In the genomic region with DNA sequence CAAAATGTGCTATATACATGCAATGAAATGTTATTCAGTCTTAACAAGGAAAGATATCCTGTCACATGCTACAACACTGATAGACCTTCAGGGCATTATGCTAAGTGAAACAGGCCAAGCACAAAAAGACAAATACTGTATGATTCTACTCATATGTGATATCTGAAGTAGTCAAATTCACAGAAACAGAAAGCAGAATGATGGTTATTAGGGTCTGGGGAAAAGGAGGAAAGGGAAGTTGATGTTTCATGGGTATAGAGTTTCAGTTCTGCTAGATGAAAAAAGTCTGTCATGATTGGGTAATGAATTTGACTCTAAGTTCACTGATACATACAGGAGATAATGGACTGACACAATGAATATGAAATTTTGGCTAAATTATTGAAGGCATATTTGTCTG, we compare ENCODE assay signal across 8 cellular contexts. TPM values are rescaled to one million over a fixed set of nuclear protein-coding genes. Genes with fewer than 3 reads are reported as not detected.
DNase-seq lines count a peak whose midpoint lies in the region; ATAC-seq and TF ChIP-seq lines count a peak whose summit lies in the region.

No MANE protein-coding gene starts in this region.

- no peak overlapping the region for H2BK12ac ChIP-seq in neuronal stem cell (ENCODE audit: low read length)

- no peak overlapping the region for H2AFZ ChIP-seq in neuronal stem cell (ENCODE audit: low read length)

- no peak overlapping the region for H4K91ac ChIP-seq in neuronal stem cell (ENCODE audit: low read depth, low read length, poor library complexity)

- H3K27ac ChIP-seq in substantia nigra (ENCODE audit: low read depth, low read length, poor library complexity, severe bottlenecking) (no peak overlapping the region), neuronal stem cell (replicated peaks; ENCODE audit: low read length) (no peak overlapping the region)

- no peaks in the 10 kb centered on the region for H3K27me3 Mint-ChIP-seq in activated naive CD8-positive, alpha-beta T cell

- TF ChIP-seq CTCF in GM13977 (IDR thresholded peaks at IDR 0.05; ENCODE audit: extremely low read depth, insufficient read depth, missing control alignments) = no peak

- H3K18ac ChIP-seq in neuronal stem cell (ENCODE audit: low read length) = no peak overlapping the region

- no peak overlapping the region for H3K14ac ChIP-seq in neuronal stem cell (ENCODE audit: low read length)

- H2AK5ac ChIP-seq in neuronal stem cell (ENCODE audit: low read depth, low read length) = no peak overlapping the region

- H3K9me3 ChIP-seq in neuronal stem cell (replicated peaks in 1 of 2; ENCODE audit: control insufficient read depth in 2 of 2, insufficient read depth in 1 of 2, low read depth in 1 of 2, low read length in 2 of 2) = no peaks in the 10 kb centered on the region

- no peak overlapping the region for H3K4me2 ChIP-seq in neuronal stem cell (ENCODE audit: insufficient read depth, low read length, poor library complexity, severe bottlenecking)

- H3K27me3 ChIP-seq in neuronal stem cell (ENCODE audit: control insufficient read depth in 3 of 3, insufficient read depth in 3 of 3, low read depth in 1 of 3, low read length in 3 of 3) = no peaks in the 10 kb centered on the region

- H3K9me3 Mint-ChIP-seq in activated naive CD8-positive, alpha-beta T cell (ENCODE audit: low read depth) = no peaks in the 10 kb centered on the region

- peak; percentile 96 for ATAC-seq in GM21423 (IDR thresholded peaks at IDR 0.05; ENCODE audit: unreplicated experiment)
- ATAC-seq in HG03457 (IDR thresholded peaks at IDR 0.05; ENCODE audit: unreplicated experiment) = peak; percentile 92
- ATAC-seq in Right ventricle myocardium inferior = no peak

- H2BK120ac ChIP-seq in neuronal stem cell (ENCODE audit: low read depth, low read length) = no peak overlapping the region

- H3K9ac ChIP-seq in neuronal stem cell (ENCODE audit: low read depth, low read length, poor library complexity) = no peak overlapping the region

- no peak overlapping the region for H3K4ac ChIP-seq in neuronal stem cell (ENCODE audit: low read length)

- H3K4me3 ChIP-seq in neuronal stem cell (ENCODE audit: low read length in 2 of 2) = no peak overlapping the region

- H3K79me1 ChIP-seq in neuronal stem cell (ENCODE audit: low read depth, low read length) = no peaks in the 10 kb centered on the region

- no peak overlapping the region for H4K8ac ChIP-seq in neuronal stem cell (ENCODE audit: low read depth, low read length)

- no peaks in the 10 kb centered on the region for H3K36me3 Mint-ChIP-seq in activated naive CD8-positive, alpha-beta T cell

- H3K4me3 Mint-ChIP-seq in activated naive CD8-positive, alpha-beta T cell = peak overlapping the region; percentile 0

- H3K36me3 ChIP-seq in neuronal stem cell (replicated peaks in 1 of 2; ENCODE audit: control insufficient read depth in 2 of 2, insufficient read depth in 2 of 2, low read length in 2 of 2) = no peaks in the 10 kb centered on the region

- H3K4me1 Mint-ChIP-seq in activated naive CD8-positive, alpha-beta T cell (ENCODE audit: low read depth) = peaks cover 37% of the 10 kb centered on the region

- DNase-seq in GM13977 (ENCODE audit: low spot score) (peak; percentile 41), substantia nigra (lab: John Stamatoyannopoulos, UW) (no peak), NCI-H226 (no peak), Right ventricle myocardium inferior (ENCODE audit: missing footprints) (no peak), neuronal stem cell (ENCODE audit: low spot score) (no peak)

- in situ Hi-C loops in GM13977 (cut with MboI; ENCODE audit: low pct_unique_long_range_greater_than_20kb, low sequenced_read_pairs, unreplicated experiment) = no loop called here

- peak overlapping the region; percentile 17 for H3K27ac Mint-ChIP-seq in activated naive CD8-positive, alpha-beta T cell

- H2BK15ac ChIP-seq in neuronal stem cell (ENCODE audit: low read length) = no peak overlapping the region

- no peak overlapping the region for H3K23ac ChIP-seq in neuronal stem cell (ENCODE audit: low read depth, low read length, poor library complexity)

- intact Hi-C loops in Right ventricle myocardium inferior (cut with DNase I) = no loop called here

- no peaks in the 10 kb centered on the region for H3K4me1 ChIP-seq in neuronal stem cell (ENCODE audit: control insufficient read depth in 2 of 2, insufficient read depth in 1 of 2, low read depth in 1 of 2, low read length in 2 of 2)

- H2BK5ac ChIP-seq in neuronal stem cell (ENCODE audit: low read length) = no peak overlapping the region

RNA-seq across cellular contexts. Expression of gene RIC1, which starts 11.2 kb away (rescaled TPM):
- 6.9 TPM for total RNA-seq in Right ventricle myocardium inferior
- 10.3 TPM for polyA plus RNA-seq in neuronal stem cell (2013, experiment 1 of 2)
- polyA plus RNA-seq in neuronal stem cell (2013, experiment 2 of 2) = 10.1 TPM
